Comparison of ENCODE assay signal across 11 cellular contexts in genomic region chr13:95924389-95924994, GRCh38.
DNase-seq lines count a peak whose midpoint lies in the region; ATAC-seq and TF ChIP-seq lines count a peak whose summit lies in the region.
"Had no signal": no experiment of that assay in that cellular context is flagged by ENCODE, and none has a peak within 500 bp of the region (broad histone marks: within the 10 kb centered on the region; RNA-seq: fewer than 3 reads in every experiment).

No MANE protein-coding gene starts in this region.

- ATAC-seq in GM19452 (IDR thresholded peaks at IDR 0.05; ENCODE audit: unreplicated experiment) (no peak), HG03108 (IDR thresholded peaks at IDR 0.05; ENCODE audit: unreplicated experiment) (no peak)

- H3K4me3 ChIP-seq in cardiac fibroblast (replicated peaks in 1 of 2; ENCODE audit: low read depth in 2 of 2, low read length in 2 of 2) = no peak overlapping the region
- H3K4me3 ChIP-seq: tibial artery had no signal

- DNase-seq in ELR (ENCODE audit: low read depth) (peak; percentile 72), NCI-H146 treated with DMSO at 0.1 percent for 48 hours (lab: John Stamatoyannopoulos, UW; ENCODE audit: unreplicated experiment) (peak; percentile 24), cardiac fibroblast (ENCODE audit: low read depth in 2 of 2) (peak; percentile 87 to 92), myocyte (ENCODE audit: low read depth) (peak; percentile 60), NCI-H187 (lab: John Stamatoyannopoulos, UW) (no peak)
- DNase-seq in activated T-cell treated with anti-CD3 and anti-CD28 coated beads, Interleukin-2, amount 50 U/mL, for 48 hours = no peak
- DNase-seq: cerebellar nuclear complex; stimulated activated CD4-positive, alpha-beta T cell treated with anti-CD3 and anti-CD28 coated beads, Interleukin-15, amount 100 ng/mL, for 24 hours; tibial artery had no signal

- no peak for TF ChIP-seq CTCF in cardiac fibroblast (IDR thresholded peaks at IDR 0.05; ENCODE audit: low read depth, low read length)

Comparison
In these comparisons a context has a peak if more than half of its experiments do, and no peak if none do; other contexts are left out.
1. DNase-seq: peak in ELR (single experiment), NCI-H146 treated with DMSO at 0.1 percent for 48 hours (single experiment), cardiac fibroblast (2 of 2) and myocyte (single experiment); none in NCI-H187 (0 of 2) and activated T-cell treated with anti-CD3 and anti-CD28 coated beads, Interleukin-2, amount 50 U/mL, for 48 hours (0 of 2).